In genomic region chr10:33330543-33331019, GRCh38 we compare ENCODE assay signal across 8 cellular contexts. TPM values are rescaled to one million over a fixed set of nuclear protein-coding genes. Genes with fewer than 3 reads are reported as not detected.
A peak's percentile ranks its signal among the peaks of the same experiment; 100 is the strongest.
DNase-seq lines count a peak whose midpoint lies in the region; ATAC-seq, FAIRE-seq and TF ChIP-seq lines count a peak whose summit lies in the region.

No MANE protein-coding gene starts in this region.

- peak overlapping the region; percentile 100 for H3K4me2 ChIP-seq in keratinocyte (ENCODE audit: control insufficient read depth, extremely low read depth, insufficient read depth, low read depth, low read length)

- H3K9me3 ChIP-seq in HEK293 (ENCODE audit: control insufficient read depth, insufficient read depth, low read depth, low read length) (no peaks in the 10 kb centered on the region), keratinocyte (ENCODE audit: control insufficient read depth, low read depth, low read length) (no peaks in the 10 kb centered on the region)

- dilution Hi-C loops in keratinocyte (cut with MboI; ENCODE audit: extremely low pct_ligation_motif_present, low sequenced_read_pairs): no loop called here

- POLR2A ChIA-PET in HEK293 (lab: Yijun Ruan, JAX): interaction anchor here (1.5 kb wide), 1 partner anchor 137 kb away, joined by 3 read pairs; no protein-coding TSS in a partner anchor

- peaks cover 94% of the 10 kb centered on the region for H3K79me2 ChIP-seq in keratinocyte (ENCODE audit: control insufficient read depth, insufficient read depth, low read length)

- no peaks in the 10 kb centered on the region for H4K20me1 ChIP-seq in keratinocyte (ENCODE audit: control insufficient read depth, extremely low read depth, insufficient read depth, low read length)

- FAIRE-seq in keratinocyte (lab: Jason Lieb, UNC): peak; percentile 88

- no peaks in the 10 kb centered on the region for H3K9me1 ChIP-seq in keratinocyte (ENCODE audit: control insufficient read depth, extremely low read depth, insufficient read depth, low read length)

- peak overlapping the region; percentile 96 for H3K9ac ChIP-seq in keratinocyte (ENCODE audit: control insufficient read depth, extremely low read depth, insufficient read depth, low read length)

- H3K27me3 ChIP-seq in keratinocyte (ENCODE audit: control insufficient read depth, extremely low read depth, insufficient read depth, low read length): no peaks in the 10 kb centered on the region

- H3K27ac ChIP-seq in HEK293 (ENCODE audit: extremely low read depth, low read depth, low read length): peak overlapping the region; percentile 90
- no peak overlapping the region for H3K27ac ChIP-seq in caudate nucleus (ENCODE audit: low read depth, low read length)
- peak overlapping the region; percentile 94 for H3K27ac ChIP-seq in keratinocyte (ENCODE audit: control insufficient read depth, insufficient read depth, low read length)

- H3K36me3 ChIP-seq in HEK293 (ENCODE audit: control insufficient read depth in 2 of 2, insufficient read depth in 1 of 2, low read length in 2 of 2) (peaks cover 9 to 24% of the 10 kb centered on the region in 2 experiments; a peak in 2 of 3 replicates), keratinocyte (ENCODE audit: control insufficient read depth in 2 of 2, extremely low read depth in 1 of 2, insufficient read depth in 2 of 2, low read length in 2 of 2) (peaks cover 0 to 35% of the 10 kb centered on the region in 2 experiments)

- H3K4me1 ChIP-seq in HEK293 (ENCODE audit: control insufficient read depth, insufficient read depth, low read length) (peaks cover 19% of the 10 kb centered on the region), keratinocyte (ENCODE audit: control insufficient read depth, extremely low read depth, insufficient read depth, low read length) (peaks cover 16% of the 10 kb centered on the region)

- DNase-seq in DMS153 (lab: John Stamatoyannopoulos, UW) (peak; percentile 3), NCI-H2196 (lab: John Stamatoyannopoulos, UW; ENCODE audit: unreplicated experiment) (peak; percentile 63), caudate nucleus (lab: John Stamatoyannopoulos, UW) (peak in 56 of 61 donors; percentile 3 to 86 (median 58)), keratinocyte (ENCODE audit: low read depth, low spot score) (peak; percentile 38)
- DNase-seq in stimulated activated CD4-positive, alpha-beta T cell treated with anti-CD3 and anti-CD28 coated beads, Interleukin-15, amount 100 ng/mL, for 1 hour (ENCODE audit: low read depth in 1 of 2, low spot score in 1 of 2): peak; percentile 30 to 64

- ATAC-seq in HG02840 (IDR thresholded peaks at IDR 0.05; ENCODE audit: low FRiP score, unreplicated experiment): no peak

- CTCF ChIA-PET in HEK293 (lab: Yijun Ruan, JAX): interaction anchor here (0.6 to 3.9 kb wide), 12 partner anchors 11 to 933 kb away, joined by 3 to 16 read pairs (median 4); no protein-coding TSS in a partner anchor

- TF ChIP-seq CTCF in HEK293 (tag by site-specific recombination; IDR thresholded peaks at IDR 0.05) (peak; percentile 61; the same call in 1 of the 2 replicates), WI38 (IDR thresholded peaks at IDR 0.05; ENCODE audit: low read depth, low read length) (peak; percentile 81), keratinocyte (optimal IDR thresholded peaks at IDR 0.05 in 1 of 3, IDR thresholded peaks at IDR 0.05 in 1 of 3, conservative IDR thresholded peaks at IDR 0.05 in 1 of 3; ENCODE audit: extremely low read depth in 1 of 3, insufficient read depth in 2 of 3, low read length in 3 of 3) (peak; percentile 78 to 96 (median 89))

- no peak overlapping the region for H2AFZ ChIP-seq in keratinocyte (ENCODE audit: control insufficient read depth, low read length)

- H3K4me3 ChIP-seq in HEK293 (ENCODE audit: low read depth, low read length): no peak overlapping the region
- H3K4me3 ChIP-seq in WI38 (ENCODE audit: low read depth, low read length): peak overlapping the region; percentile 76
- peak overlapping the region; percentile 63 to 97 (median 89) for H3K4me3 ChIP-seq in keratinocyte (ENCODE audit: control insufficient read depth in 2 of 3, extremely low read depth in 1 of 3, insufficient read depth in 2 of 3, low read depth in 1 of 3, low read length in 3 of 3)

TF ChIP-seq in HEK293, 187 proteins besides CTCF, POLR2A, EP300 and RAD21 (continues in another document):
- TF ChIP-seq ZSCAN18 (tag by site-specific recombination; IDR thresholded peaks at IDR 0.05): no peak
- TF ChIP-seq PRDM10 (tag by site-specific recombination; IDR thresholded peaks at IDR 0.05): peak; percentile 66
- TF ChIP-seq ZNF600 (tag by site-specific recombination; IDR thresholded peaks at IDR 0.05): peak; percentile 80
- TF ChIP-seq SETDB1 (IDR thresholded peaks at IDR 0.05; ENCODE audit: insufficient read length, low read length): peak; percentile 26
- TF ChIP-seq ZSCAN30 (tag by site-specific recombination; IDR thresholded peaks at IDR 0.05): peak; percentile 63; the same call in 1 of the 2 replicates
- TF ChIP-seq ZIC2 (tag by site-specific recombination; IDR thresholded peaks at IDR 0.05): no peak
- peak; percentile 59; the same call in 1 of the 2 replicates for TF ChIP-seq ZBTB20 (tag by site-specific recombination; IDR thresholded peaks at IDR 0.05)
- 0 out of 2 replicates have a peak, but pooled peaks have one; percentile 38 for TF ChIP-seq PRDM1 (tag by site-specific recombination; IDR thresholded peaks at IDR 0.05)
- TF ChIP-seq GFI1B (tag by site-specific recombination; IDR thresholded peaks at IDR 0.05): peak; percentile 65; the same call in 1 of the 2 replicates
- TF ChIP-seq ZNF654 (tag by site-specific recombination; IDR thresholded peaks at IDR 0.05; ENCODE audit: low read depth): peak; percentile 93
- TF ChIP-seq ZNF335 (tag by site-specific recombination; conservative IDR thresholded peaks at IDR 0.05): peak; percentile 35; the same call in 1 of the 2 replicates
- TF ChIP-seq IKZF3 (tag by site-specific recombination; IDR thresholded peaks at IDR 0.05): peak; percentile 49
- peak; percentile 93 for TF ChIP-seq ZBTB17 (tag by site-specific recombination; IDR thresholded peaks at IDR 0.05)
- TF ChIP-seq ZNF2 (tag by site-specific recombination; IDR thresholded peaks at IDR 0.05): peak; percentile 87; the same call in 1 of the 2 replicates
- no peak for TF ChIP-seq MYNN (tag by site-specific recombination; IDR thresholded peaks at IDR 0.05; ENCODE audit: borderline replicate concordance)
- TF ChIP-seq ZNF660 (tag by site-specific recombination; IDR thresholded peaks at IDR 0.05): peak; percentile 58; the same call in 1 of the 2 replicates

RNA-seq across cellular contexts. Expression of gene NRP1, which starts 3.9 kb away (rescaled TPM):
- 15.1 to 55.4 TPM (median 36.2 TPM) in 3 replicates for polyA plus RNA-seq in keratinocyte
- 7.3 TPM for polyA plus RNA-seq in keratinocyte (2011; ENCODE audit: low read depth)
- polyA plus RNA-seq in keratinocyte (2011; cell fraction: cytosol; rRNA removed): 9.6 and 12.2 TPM in 2 replicates
- 61.3 and 83.6 TPM in 2 replicates for polyA plus RNA-seq in keratinocyte (2011; cell fraction: nucleus; rRNA removed)
- 5.2 and 59.6 TPM in 2 replicates for polyA plus RNA-seq in keratinocyte (2012; ENCODE audit: low replicate concordance)
- 35.5 to 105 TPM (median 80.8 TPM) in 3 replicates for polyA minus RNA-seq in keratinocyte
- polyA minus RNA-seq in keratinocyte (2011; cell fraction: cytosol; rRNA and poly(A)+ RNA removed): 38.2 TPM
- polyA minus RNA-seq in keratinocyte (2011; cell fraction: nucleus; rRNA and poly(A)+ RNA removed): 74.6 and 127 TPM in 2 replicates

Comparison
In these comparisons a context has a peak if more than half of its experiments do, and no peak if none do; other contexts are left out.
1. DNase-seq: peak in every context shown above with its lines; median percentile 63 in NCI-H2196; 58 in caudate nucleus; 47 in stimulated activated CD4-positive, alpha-beta T cell treated with anti-CD3 and anti-CD28 coated beads, Interleukin-15, amount 100 ng/mL, for 1 hour; 38 in keratinocyte; 3 in DMS153.